ENCODE assay signal across 20 cellular contexts in the genomic region with DNA sequence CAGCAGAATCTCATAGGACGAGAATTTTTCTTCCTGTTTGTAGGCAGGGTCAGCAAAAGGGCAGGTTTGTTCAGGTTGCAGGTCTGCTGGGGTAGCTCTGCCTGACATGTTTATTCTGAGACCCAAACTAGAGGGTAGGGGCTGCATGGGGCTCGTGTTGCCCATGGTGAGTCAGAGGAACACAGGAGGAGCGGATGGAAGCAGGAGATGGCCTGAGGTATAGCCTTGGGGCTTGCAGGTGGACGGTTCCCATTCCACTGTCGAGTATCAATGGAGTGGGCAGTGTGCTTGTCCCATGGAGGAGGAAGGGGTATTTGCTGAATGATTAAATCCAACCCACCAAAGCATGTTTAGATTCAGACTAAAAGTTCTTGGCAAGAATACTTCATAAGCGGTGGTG.
"Had no signal": no experiment of that assay in that cellular context is flagged by ENCODE, and none has a peak within 500 bp of the region (broad histone marks: within the 10 kb centered on the region; RNA-seq: fewer than 3 reads in every experiment).

No MANE protein-coding gene starts in this region.

- H3K4me3 Mint-ChIP-seq: activated T-cell treated with anti-CD3 and anti-CD28 coated beads, Interleukin-2, amount 50 U/mL, for 4 hours; dendritic cell treated with granulocyte-macrophage colony-stimulating factor and Interleukin-4, amounts not matched to agents 40 ng/mL and 50 ng/mL, for 4 days; natural killer cell treated with Interleukin-12 subunit alpha and Interleukin-12 subunit beta and Interleukin-15 and Interleukin-18, amount 100 ng/mL, for 72 hours; stimulated activated naive CD8-positive, alpha-beta T cell treated with anti-CD3 and anti-CD28 coated beads, Interleukin-15, Interleukin-2, amounts not matched to agents 100 ng/mL and 50 ng/mL, for 24 hours; T-helper 17 cell had no signal

- DNase-seq: activated CD4-positive, alpha-beta T cell treated with anti-CD3 and anti-CD28 coated beads for 4 hours; activated CD4-positive, alpha-beta T cell treated with anti-CD3 and anti-CD28 coated beads, Interleukin-2, amount 50 U/mL, for 48 hours; activated CD4-positive, CD25-positive, alpha-beta regulatory T cell; activated CD8-positive, alpha-beta memory T cell treated with anti-CD3 and anti-CD28 coated beads, Interleukin-2, amount 50 U/mL, for 48 hours; activated naive CD4-positive, alpha-beta T cell; activated T-cell treated with anti-CD3 and anti-CD28 coated beads, Interleukin-2, amount 50 U/mL, for 4 hours; amygdala; caudate nucleus; effector CD8-positive, alpha-beta T cell; erythroblast; foreskin fibroblast; left ventricle myocardium inferior; right lobe of liver; stimulated activated CD4-positive, alpha-beta T cell treated with anti-CD3 and anti-CD28 coated beads, Interleukin-1b, Interleukin-23, amount 100 ng/mL, for 48 hours; T-helper 17 cell; tibial artery had no signal

- H3K36me3 Mint-ChIP-seq: natural killer cell treated with Interleukin-12 subunit alpha and Interleukin-12 subunit beta and Interleukin-15 and Interleukin-18, amount 100 ng/mL, for 72 hours had no signal

- ATAC-seq: activated T-cell treated with anti-CD3 and anti-CD28 coated beads, Interleukin-2, amount 50 U/mL, for 4 hours; natural killer cell treated with Interleukin-12 subunit alpha and Interleukin-12 subunit beta and Interleukin-15 and Interleukin-18, amount 100 ng/mL, for 72 hours; right lobe of liver; T-helper 17 cell had no signal

- H3K27me3 Mint-ChIP-seq: dendritic cell treated with granulocyte-macrophage colony-stimulating factor and Interleukin-4, amounts not matched to agents 40 ng/mL and 50 ng/mL, for 4 days; natural killer cell treated with Interleukin-12 subunit alpha and Interleukin-12 subunit beta and Interleukin-15 and Interleukin-18, amount 100 ng/mL, for 72 hours; stimulated activated naive CD8-positive, alpha-beta T cell treated with anti-CD3 and anti-CD28 coated beads, Interleukin-15, Interleukin-2, amounts not matched to agents 100 ng/mL and 50 ng/mL, for 24 hours; T-helper 17 cell had no signal

- H3K9me3 Mint-ChIP-seq: activated T-cell treated with anti-CD3 and anti-CD28 coated beads, Interleukin-2, amount 50 U/mL, for 4 hours; activated T-helper 2 cell treated with anti-CD3 and anti-CD28 coated beads, Interferon-gamma antibody, Interleukin-2, Interleukin-4, amounts not matched to agents 10 μg/mL and 5 μg/mL and 100 μg/mL, durations not matched to agents 14 hours and 24 hours and 36 hours; dendritic cell treated with granulocyte-macrophage colony-stimulating factor and Interleukin-4, amounts not matched to agents 40 ng/mL and 50 ng/mL, for 4 days; natural killer cell treated with Interleukin-12 subunit alpha and Interleukin-12 subunit beta and Interleukin-15 and Interleukin-18, amount 100 ng/mL, for 72 hours; stimulated activated naive CD8-positive, alpha-beta T cell treated with anti-CD3 and anti-CD28 coated beads, Interleukin-15, Interleukin-2, amounts not matched to agents 100 ng/mL and 50 ng/mL, for 24 hours had no signal

- H3K27ac Mint-ChIP-seq: activated T-helper 2 cell treated with anti-CD3 and anti-CD28 coated beads, Interferon-gamma antibody, Interleukin-2, Interleukin-4, amounts not matched to agents 10 μg/mL and 5 μg/mL and 100 μg/mL, durations not matched to agents 14 hours and 24 hours and 36 hours; dendritic cell treated with granulocyte-macrophage colony-stimulating factor and Interleukin-4, amounts not matched to agents 40 ng/mL and 50 ng/mL, for 4 days; stimulated activated naive CD8-positive, alpha-beta T cell treated with anti-CD3 and anti-CD28 coated beads, Interleukin-15, Interleukin-2, amounts not matched to agents 100 ng/mL and 50 ng/mL, for 24 hours; T-helper 17 cell had no signal
